ENCODE assay signal across 27 cellular contexts in the genomic region with DNA sequence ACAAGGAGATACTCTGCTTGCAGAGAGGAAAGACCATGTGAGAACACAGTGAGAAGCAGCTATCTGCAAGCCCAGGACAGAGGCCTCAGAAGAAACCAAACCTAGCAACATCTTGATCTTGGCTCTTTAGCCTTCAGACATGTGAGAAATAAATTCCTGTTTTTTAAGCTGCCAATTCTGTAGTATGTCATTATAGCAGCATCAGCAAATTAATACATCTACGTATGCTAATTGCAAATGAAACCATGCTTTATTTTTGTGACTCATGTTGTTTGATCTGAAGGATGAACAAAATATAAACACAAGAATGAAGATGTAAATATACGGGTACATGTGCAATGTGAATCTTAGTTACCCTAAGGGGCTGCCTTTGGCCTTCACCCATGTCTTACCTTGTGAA.
"Had no signal": no experiment of that assay in that cellular context is flagged by ENCODE, and none has a peak within 500 bp of the region (broad histone marks: within the 10 kb centered on the region; RNA-seq: fewer than 3 reads in every experiment).

No MANE protein-coding gene starts in this region.

- H3K4me1 ChIP-seq: stomach, suprapubic skin, testis, thyroid gland, tibial artery, tibial nerve, transverse colon, upper lobe of left lung, upper lobe of right lung, uterus, vagina had no signal

- FAIRE-seq: urothelium cell line had no signal

- H3K4me3 ChIP-seq: stomach, suprapubic skin, testis, thoracic aorta, thyroid gland, tibial artery, tibial nerve, transverse colon, upper lobe of left lung, upper lobe of right lung, uterus, vagina had no signal

- H3K9me3 ChIP-seq: stomach, suprapubic skin, testis, thoracic aorta, thyroid gland, tibial artery, tibial nerve, transverse colon, upper lobe of left lung, upper lobe of right lung, uterus, vagina had no signal

- H3K27ac ChIP-seq: stomach, suprapubic skin, testis, thoracic aorta, thyroid gland, tibial artery, tibial nerve, transverse colon, upper lobe of left lung, upper lobe of right lung, uterus, vagina had no signal

- H3K27me3 ChIP-seq: stomach, suprapubic skin, testis, thyroid gland, tibial artery, tibial nerve, transverse colon, upper lobe of left lung, upper lobe of right lung, uterus, vagina had no signal

- H3K36me3 ChIP-seq: stomach, suprapubic skin, thoracic aorta, thyroid gland, tibial artery, tibial nerve, transverse colon, upper lobe of left lung, upper lobe of right lung, uterus, vagina had no signal

- DNase-seq: stimulated activated CD4-positive, alpha-beta T cell treated with anti-CD3 and anti-CD28 coated beads, Interleukin-2, amount 100 ng/mL, for 48 hours; stimulated activated CD4-positive, alpha-beta T cell treated with anti-CD3 and anti-CD28 coated beads, Interleukin-4, amount 100 ng/mL, for 1 hour; stimulated activated CD4-positive, alpha-beta T cell treated with anti-CD3 and anti-CD28 coated beads, Interleukin-4, amount 100 ng/mL, for 24 hours; stimulated activated CD4-positive, alpha-beta T cell treated with anti-CD3 and anti-CD28 coated beads, Interleukin-4, amount 100 ng/mL, for 4 hours; stimulated activated CD8-positive, alpha-beta memory T cell treated with anti-CD3 and anti-CD28 coated beads, Interleukin-4, amount 100 ng/mL, for 48 hours; stimulated activated naive B cell treated with anti-CD40 and anti-IgM and Interleukin-4, amounts not matched to agents 10 μg/mL and 1 μg/mL and 100 μg/mL, for 72 hours; stimulated activated naive CD4-positive, alpha-beta T cell; stimulated activated naive CD4-positive, alpha-beta T cell treated with Interleukin-2 at 50 U/mL for 16 hours; stimulated activated naive CD8-positive, alpha-beta T cell treated with anti-CD3 and anti-CD28 coated beads, Interleukin-15, amount 100 ng/mL, for 72 hours; stimulated activated naive CD8-positive, alpha-beta T cell treated with anti-CD3 and anti-CD28 coated beads, Interleukin-15, Interleukin-2, amounts not matched to agents 100 U/mL and 50 U/mL, for 24 hours; stomach; substantia nigra; testis; thyroid gland; tibial artery; transverse colon; trophoblast cell; upper lobe of left lung; upper lobe of right lung; uterus had no signal

- ATAC-seq: stimulated activated effector memory CD8-positive, alpha-beta T cell treated with anti-CD3 and anti-CD28 coated beads, Interleukin-12 subunit alpha, Interleukin-12 subunit beta, amount 100 ng/mL, for 72 hours; stimulated activated memory B cell treated with anti-CD40 and anti-IgM and Interleukin-4, amounts not matched to agents 10 μg/mL and 1 μg/mL and 100 μg/mL, for 72 hours; stimulated activated naive B cell treated with anti-CD40 and anti-IgM and Interleukin-4, amounts not matched to agents 10 μg/mL and 1 μg/mL and 100 μg/mL, for 72 hours; stimulated activated naive CD8-positive, alpha-beta T cell treated with anti-CD3 and anti-CD28 coated beads, Interleukin-15, amount 100 ng/mL, for 72 hours; stimulated activated naive CD8-positive, alpha-beta T cell treated with anti-CD3 and anti-CD28 coated beads, Interleukin-15, Interleukin-2, amounts not matched to agents 100 U/mL and 50 U/mL, for 24 hours; upper lobe of right lung had no signal
